ENCODE assay signal across 35 cellular contexts in the genomic region with DNA sequence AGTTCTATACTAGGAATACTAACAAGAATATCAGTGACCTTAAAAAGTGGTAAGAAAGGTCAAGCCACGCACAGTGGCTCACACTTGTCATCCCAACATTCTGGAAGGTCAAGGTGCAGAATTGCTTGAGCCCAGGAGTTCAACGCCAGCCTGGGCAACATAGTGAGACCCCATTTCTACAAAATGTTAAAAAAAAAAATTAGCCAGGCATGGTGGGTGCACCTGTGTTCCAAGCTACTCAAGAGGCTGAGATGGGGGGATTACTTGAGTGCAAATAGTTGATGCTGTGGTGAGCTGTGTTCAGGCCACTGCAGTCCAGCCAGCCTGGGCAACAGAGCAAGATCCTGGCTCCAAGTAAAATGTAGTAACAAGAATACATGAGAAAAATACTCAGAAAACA.
"Had no signal": no experiment of that assay in that cellular context is flagged by ENCODE, and none has a peak within 500 bp of the region (broad histone marks: within the 10 kb centered on the region; RNA-seq: fewer than 3 reads in every experiment).

No MANE protein-coding gene starts in this region.

- DNase-seq: Karpas-422, Kasumi-1, MG63, MM.1S, MV-4-11, NCI-H1048, NCI-H1092, NCI-H1092 treated with DMSO at 0.1 percent for 48 hours, NCI-H1105, NCI-H1105 treated with DMSO at 0.1 percent for 48 hours, NCI-H1417, NCI-H1417 treated with DMSO at 0.1 percent for 48 hours, NCI-H1436, NCI-H1436 treated with DMSO at 0.1 percent for 48 hours, NCI-H146, NCI-H1694, NCI-H1694 treated with DMSO at 0.1 percent for 48 hours, NCI-H187, NCI-H187 treated with DMSO at 0.1 percent for 48 hours, NCI-H1930, NCI-H2029, NCI-H2029 treated with DMSO at 0.1 percent for 48 hours, NCI-H2081, NCI-H2081 treated with DMSO at 0.1 percent for 48 hours, NCI-H2107, NCI-H2171, NCI-H2171 treated with DMSO at 0.1 percent for 48 hours, NCI-H2227 treated with DMSO at 0.1 percent for 48 hours, NCI-H226, NCI-H345, NCI-H446, NCI-H446 treated with DMSO at 0.1 percent for 48 hours, NCI-H510A, NCI-H510A treated with DMSO at 0.1 percent for 48 hours, NCI-H524 had no signal

- H3K9me3 ChIP-seq: MG63 had no signal

- H3K4me3 ChIP-seq: MG63 had no signal

- H3K36me3 ChIP-seq: MG63 had no signal

- H3K27me3 ChIP-seq: MG63 had no signal
